In genomic region chr5:171953860-171954701, GRCh38 we compare ENCODE assay signal across 1 cellular context.
TF ChIP-seq lines count a peak whose summit lies in the region.

No MANE protein-coding gene starts in this region.

TF ChIP-seq in K562, 482 proteins besides CTCF, POLR2A, EP300 and RAD21 (continued from another document and continues in another):
- TF ChIP-seq TFAP4 (CRISPR knock-in tag; IDR thresholded peaks at IDR 0.05; ENCODE audit: borderline replicate concordance) (peak; percentile 91), MCM2 (IDR thresholded peaks at IDR 0.05; ENCODE audit: low read depth) (no peak), BRD4 (IDR thresholded peaks at IDR 0.05) (0 out of 2 replicates have a peak, but pooled peaks have one; percentile 63), E2F4 (CRISPR knock-in tag; IDR thresholded peaks at IDR 0.05; ENCODE audit: low read depth) (no peak), ADNP (tag; IDR thresholded peaks at IDR 0.05) (no peak), NCOA2 (IDR thresholded peaks at IDR 0.05; ENCODE audit: partially characterized antibody in 2 of 2) (peak in 1 of 2 experiments; percentile 42), ATF2 (CRISPR knock-in tag; IDR thresholded peaks at IDR 0.05) (no peak), PML (IDR thresholded peaks at IDR 0.05; ENCODE audit: low read length) (peak; percentile 46; the same call in 1 of the 2 replicates), GABPB1 (CRISPR knock-in tag; IDR thresholded peaks at IDR 0.05) (no peak), ZBTB2 (IDR thresholded peaks at IDR 0.05) (no peak), RHOXF2B (CRISPR knock-in tag; conservative IDR thresholded peaks at IDR 0.05) (no peak), POLR2AphosphoS5 (IDR thresholded peaks at IDR 0.05; ENCODE audit: control insufficient read depth, insufficient read depth, low read depth, low read length) (no peak), SMAD2 (IDR thresholded peaks at IDR 0.05; ENCODE audit: low read depth, low read length) (no peak), ZBED1 (IDR thresholded peaks at IDR 0.05) (no peak), ATF1 (CRISPR knock-in tag; IDR thresholded peaks at IDR 0.05) (no peak), ATF1 (tag; IDR thresholded peaks at IDR 0.05) (peak; percentile 67), ZNF707 (CRISPR knock-in tag; conservative IDR thresholded peaks at IDR 0.05) (no peak), SRSF9 (IDR thresholded peaks at IDR 0.05; ENCODE audit: borderline replicate concordance, low read depth, low read length) (no peak), SMARCB1 (IDR thresholded peaks at IDR 0.05; ENCODE audit: insufficient read length, low read depth) (no peak), CXXC5 (CRISPR knock-in tag; IDR thresholded peaks at IDR 0.05) (peak; percentile 79), TAF15 (IDR thresholded peaks at IDR 0.05; ENCODE audit: low read depth, low read length) (no peak), MYNN (IDR thresholded peaks at IDR 0.05) (0 out of 2 replicates have a peak, but pooled peaks have one; percentile 51), MYNN (CRISPR knock-in tag; IDR thresholded peaks at IDR 0.05) (no peak), KAT2B (IDR thresholded peaks at IDR 0.05; ENCODE audit: low read depth, low read length) (no peak), YY1 (IDR thresholded peaks at IDR 0.05; ENCODE audit: borderline replicate concordance in 1 of 3, control insufficient read depth in 1 of 3, extremely low read depth in 1 of 3, insufficient read depth in 3 of 3, insufficient read length in 1 of 3, insufficient replicate concordance in 2 of 3, low read depth in 1 of 3, low read length in 2 of 3) (peak in 1 of 3 experiments; percentile 60), EGR1 (conservative IDR thresholded peaks at IDR 0.05) (no peak), NR0B1 (IDR thresholded peaks at IDR 0.05; ENCODE audit: partially characterized antibody) (no peak), ZC3H4 (CRISPR knock-in tag; IDR thresholded peaks at IDR 0.05; ENCODE audit: borderline replicate concordance) (no peak), JUND (IDR thresholded peaks at IDR 0.05; ENCODE audit: borderline replicate concordance, low read depth, low read length) (peak; percentile 94), JUND (tag; IDR thresholded peaks at IDR 0.05; ENCODE audit: borderline replicate concordance, low read depth, low read length) (peak; percentile 88; the same call in 2 of the 3 replicates), ZNF639 (CRISPR knock-in tag; conservative IDR thresholded peaks at IDR 0.05 in 1 of 2, IDR thresholded peaks at IDR 0.05 in 1 of 2) (no peak), HSF4 (CRISPR knock-in tag; IDR thresholded peaks at IDR 0.05; ENCODE audit: borderline replicate concordance) (no peak; the same call in 1 of the 2 replicates), ZNF449 (CRISPR knock-in tag; IDR thresholded peaks at IDR 0.05) (0 out of 2 replicates have a peak, but pooled peaks have one; percentile 57), ZNF609 (CRISPR knock-in tag; IDR thresholded peaks at IDR 0.05; ENCODE audit: borderline replicate concordance) (no peak), MCM7 (IDR thresholded peaks at IDR 0.05) (no peak), ATF6 (CRISPR knock-in tag; IDR thresholded peaks at IDR 0.05) (no peak)
